8 cellular contexts compared by ENCODE assay signal in genomic region chr5:90408571-90409317, GRCh38. TPM values are rescaled to one million over a fixed set of nuclear protein-coding genes. Genes with fewer than 3 reads are reported as not detected.
DNase-seq lines count a peak whose midpoint lies in the region; ATAC-seq and TF ChIP-seq lines count a peak whose summit lies in the region.

No MANE protein-coding gene starts in this region.

- no peak overlapping the region for H3K27ac Mint-ChIP-seq in neural progenitor cell

- H3K36me3 Mint-ChIP-seq in neural progenitor cell = peaks cover 17% of the 10 kb centered on the region

- TF ChIP-seq CTCF in AG10803 (conservative IDR thresholded peaks at IDR 0.05; ENCODE audit: low read length) (no peak), choroid plexus epithelial cell (conservative IDR thresholded peaks at IDR 0.05; ENCODE audit: low read depth, low read length) (no peak), neural progenitor cell (IDR thresholded peaks at IDR 0.05) (no peak)

- H3K9me3 ChIP-seq in Karpas-422 (ENCODE audit: low read length) (no peaks in the 10 kb centered on the region), neural progenitor cell (ENCODE audit: low read depth) (no peaks in the 10 kb centered on the region)

- peak overlapping the region; percentile 87 for H3K4me3 ChIP-seq in AG10803 (ENCODE audit: low read length)
- H3K4me3 ChIP-seq in Karpas-422 (ENCODE audit: low read length) = peak overlapping the region; percentile 92
- peak overlapping the region; percentile 84 for H3K4me3 ChIP-seq in choroid plexus epithelial cell (ENCODE audit: low read depth, low read length)
- peak overlapping the region; percentile 80 for H3K4me3 ChIP-seq in neural progenitor cell

- H3K36me3 ChIP-seq in Karpas-422 (ENCODE audit: insufficient read depth, low read length) (peaks cover 32% of the 10 kb centered on the region; the same call in 1 of the 2 replicates), neural progenitor cell (peaks cover 16% of the 10 kb centered on the region)

- H3K4me1 Mint-ChIP-seq in neural progenitor cell = peaks cover 24% of the 10 kb centered on the region

- peak; percentile 5 for ATAC-seq in GM19395 (IDR thresholded peaks at IDR 0.05; ENCODE audit: unreplicated experiment)

- peaks cover 15% of the 10 kb centered on the region for H3F3A ChIP-seq in neural progenitor cell (ENCODE audit: low read depth)

- no peaks in the 10 kb centered on the region for H3K27me3 Mint-ChIP-seq in neural progenitor cell (ENCODE audit: insufficient read depth, low read depth)

- H4K20me1 ChIP-seq in Karpas-422 (ENCODE audit: insufficient read depth, low read depth, low read length) = no peaks in the 10 kb centered on the region
- H4K20me1 ChIP-seq in neural progenitor cell (ENCODE audit: low read depth) = no peaks in the 10 kb centered on the region

- H3K9ac ChIP-seq in Karpas-422 (ENCODE audit: low read length) (peak overlapping the region; percentile 97), neural progenitor cell (peak overlapping the region; percentile 86)

- DNase-seq in AG10803 (ENCODE audit: low read depth) (no peak), Karpas-422 (peak; percentile 43), choroid plexus epithelial cell (ENCODE audit: low read depth) (peak; percentile 5), neural progenitor cell (ENCODE audit: low spot score) (peak; percentile 16), mesenteric fat pad (ENCODE audit: low spot score) (no peak), NCI-H1092 treated with DMSO at 0.1 percent for 48 hours (lab: John Stamatoyannopoulos, UW) (no peak)
- DNase-seq in stimulated activated naive CD4-positive, alpha-beta T cell treated with Interleukin-2 at 50 U/mL for 16 hours (lab: John Stamatoyannopoulos, UW) = no peak

- H3K27me3 ChIP-seq in Karpas-422 (ENCODE audit: low read length) (no peaks in the 10 kb centered on the region), neural progenitor cell (no peaks in the 10 kb centered on the region)

- no peaks in the 10 kb centered on the region for H3K9me3 Mint-ChIP-seq in neural progenitor cell

- H3K79me2 ChIP-seq in Karpas-422 (ENCODE audit: low read length) = peaks cover 56% of the 10 kb centered on the region
- H3K79me2 ChIP-seq in neural progenitor cell (ENCODE audit: low read depth) = peaks cover 57% of the 10 kb centered on the region

- H3K4me3 Mint-ChIP-seq in neural progenitor cell = no peak overlapping the region

- H2AFZ ChIP-seq in Karpas-422 (ENCODE audit: low read length) = peak overlapping the region; percentile 82; the same call in 1 of the 2 replicates
- H2AFZ ChIP-seq in neural progenitor cell (replicated peaks) = peak overlapping the region; percentile 91

- peak overlapping the region; percentile 74 for H3K4me2 ChIP-seq in Karpas-422 (ENCODE audit: low read depth, low read length, poor library complexity, severe bottlenecking)
- H3K4me2 ChIP-seq in neural progenitor cell = peak overlapping the region; percentile 86

- H3K27ac ChIP-seq in Karpas-422 (ENCODE audit: low read length) = peak overlapping the region; percentile 91
- H3K27ac ChIP-seq in neural progenitor cell = peak overlapping the region; percentile 94

- no peaks in the 10 kb centered on the region for H3K9me2 ChIP-seq in Karpas-422 (replicated peaks; ENCODE audit: insufficient read depth, low read length)

- peaks cover 37% of the 10 kb centered on the region for H3K4me1 ChIP-seq in Karpas-422 (ENCODE audit: low read length)
- peaks cover 22% of the 10 kb centered on the region for H3K4me1 ChIP-seq in neural progenitor cell

RNA-seq across cellular contexts. Expression of gene CETN3, which starts 0.8 kb away (rescaled TPM):
- 54.7 and 55.4 TPM in 2 replicates for total RNA-seq in Karpas-422 (2014; rRNA removed; shearing (Covaris generic); ENCODE audit: low replicate concordance)
- total RNA-seq in neural progenitor cell (ENCODE audit: low replicate concordance) (73.2 and 172 TPM in 2 replicates), mesenteric fat pad (9.8 TPM)

Comparison
In these comparisons a context has a peak if more than half of its experiments do, and no peak if none do; other contexts are left out.
1. DNase-seq: peak in Karpas-422 (single experiment), choroid plexus epithelial cell (single experiment) and neural progenitor cell (single experiment); none in AG10803 (single experiment), mesenteric fat pad (single experiment), stimulated activated naive CD4-positive, alpha-beta T cell treated with Interleukin-2 at 50 U/mL for 16 hours (single experiment) and NCI-H1092 treated with DMSO at 0.1 percent for 48 hours (single experiment).
2. Peak in every context shown above with its lines, with median percentiles within 50 percentile points of each other: H3K4me3 ChIP-seq.